In genomic region chr7:144178380-144179164, GRCh38 we compare ENCODE assay signal across 7 cellular contexts. TPM values are rescaled to one million over a fixed set of nuclear protein-coding genes. Genes with fewer than 3 reads are reported as not detected.
DNase-seq lines count a peak whose midpoint lies in the region; ATAC-seq, FAIRE-seq and TF ChIP-seq lines count a peak whose summit lies in the region.
"Not testable (repeated sequence)": the region's sequence is repeated elsewhere in the genome, so short reads cannot be mapped to it uniquely, and the experiment has no call there.

No MANE protein-coding gene starts in this region.

- not testable (repeated sequence) for H3K27ac Mint-ChIP-seq in natural killer cell

- not testable (repeated sequence) for H3K9me3 ChIP-seq in OCI-LY3 (ENCODE audit: insufficient read depth, low read length)

- peaks cover 27% of the 10 kb centered on the region for H3K27me3 ChIP-seq in OCI-LY3 (ENCODE audit: low read depth, low read length)

- TF ChIP-seq CTCF in OCI-LY3 (IDR thresholded peaks at IDR 0.05; ENCODE audit: low read depth, low read length) (peak; percentile 41), natural killer cell (IDR thresholded peaks at IDR 0.05) (peak; percentile 55)

- peak; percentile 99 for ATAC-seq in GM21717 (IDR thresholded peaks at IDR 0.05; ENCODE audit: unreplicated experiment)
- ATAC-seq in HG03378 (IDR thresholded peaks at IDR 0.05; ENCODE audit: unreplicated experiment): peak; percentile 92
- peak; percentile 61 to 74 (median 71) for ATAC-seq in natural killer cell

- not testable (repeated sequence) for H3K79me2 ChIP-seq in OCI-LY3 (ENCODE audit: low read length)

- H3K4me2 ChIP-seq in OCI-LY3 (ENCODE audit: low read length): not testable (repeated sequence)

- H3K36me3 ChIP-seq in OCI-LY3 (replicated peaks; ENCODE audit: low read depth, low read length): not testable (repeated sequence)

- TF ChIP-seq POLR2A in GM12892 (IDR thresholded peaks at IDR 0.05; ENCODE audit: low read depth, low read length): not testable (repeated sequence)

- peak; percentile 82 for FAIRE-seq in GM12892 (lab: Jason Lieb, UNC)

- not testable (repeated sequence) for H2AFZ ChIP-seq in OCI-LY3 (ENCODE audit: low read depth, low read length)

- H3K27ac ChIP-seq in OCI-LY3 (ENCODE audit: low read length): not testable (repeated sequence)

- not testable (repeated sequence) for H3K4me3 ChIP-seq in OCI-LY3 (ENCODE audit: low read length)

- not testable (repeated sequence) for H3K4me3 Mint-ChIP-seq in natural killer cell

- not testable (repeated sequence) for H3K9ac ChIP-seq in OCI-LY3 (ENCODE audit: low read length)

- not testable (repeated sequence) for DNase-seq in GM12892 (ENCODE audit: insufficient read length); natural killer cell
- peak; percentile 11 for DNase-seq in activated naive CD4-positive, alpha-beta T cell treated with anti-CD3 and anti-CD28 coated beads, Interleukin-2, amount 50 U/mL, for 16 hours
- DNase-seq in fibroblast of the conjunctiva (ENCODE audit: low read depth): peak; percentile 1

- peaks cover 7 to 16% of the 10 kb centered on the region in 2 donors for H3K27me3 Mint-ChIP-seq in natural killer cell (ENCODE audit: low read depth in 2 of 2)

- H3K4me1 Mint-ChIP-seq in natural killer cell: not testable (repeated sequence)

- H3K36me3 Mint-ChIP-seq in natural killer cell: not testable (repeated sequence)

- not testable (repeated sequence) for H3K9me3 Mint-ChIP-seq in natural killer cell

- intact Hi-C loops in natural killer cell (cut with micrococcal nuclease): not testable (repeated sequence)

- not testable (repeated sequence) for H4K20me1 ChIP-seq in OCI-LY3 (ENCODE audit: insufficient read depth, low read length)

- not testable (repeated sequence) for H3K4me1 ChIP-seq in OCI-LY3 (ENCODE audit: low read length)

RNA-seq across cellular contexts. Expression of gene CTAGE4, which starts 4.7 kb away (rescaled TPM):
- 0.11 TPM for polyA plus RNA-seq in GM12892 (2012; ENCODE audit: missing spikeins)
- total RNA-seq in natural killer cell: under 1 TPM in 2 of 3 donors, not detected in 1; 0.33 to 0.40 TPM

RNA-seq across cellular contexts. Expression of gene ARHGEF35, which starts 17.1 kb away (rescaled TPM):
- 0.66 TPM for polyA plus RNA-seq in GM12892 (2012; ENCODE audit: missing spikeins)
- 1 to 10 TPM in 2 of 3 donors, under 1 TPM in 1; 0.50 to 2.4 (median 1.2) TPM for total RNA-seq in natural killer cell

RNA-seq across cellular contexts. Expression of gene OR2A14, which starts 55.6 kb away (rescaled TPM):
- not detected for polyA plus RNA-seq in GM12892 (2012; ENCODE audit: missing spikeins)
- not detected for total RNA-seq in natural killer cell
